ENCODE assay signal across 26 cellular contexts in genomic region chr9:28207657-28208056, GRCh38.
DNase-seq lines count a peak whose midpoint lies in the region; ATAC-seq and TF ChIP-seq lines count a peak whose summit lies in the region.
"Had no signal": no experiment of that assay in that cellular context is flagged by ENCODE, and none has a peak within 500 bp of the region (broad histone marks: within the 10 kb centered on the region; RNA-seq: fewer than 3 reads in every experiment).

No MANE protein-coding gene starts in this region.

- peak overlapping the region; percentile 61 for H3K27ac ChIP-seq in MM.1S (ENCODE audit: low read length)
- H3K27ac ChIP-seq in SK-N-MC, result no peak overlapping the region
- H3K27ac ChIP-seq in suprapubic skin, result no peak overlapping the region
- H3K27ac ChIP-seq: heart left ventricle, left ventricle myocardium inferior, tibial nerve had no signal

- ATAC-seq in GM18870 (IDR thresholded peaks at IDR 0.05; ENCODE audit: unreplicated experiment), result peak; percentile 74
- peak; percentile 71 for ATAC-seq in HG02623 (IDR thresholded peaks at IDR 0.05; ENCODE audit: unreplicated experiment)
- ATAC-seq: activated CD8-positive, alpha-beta T cell treated with anti-CD3 and anti-CD28 coated beads, Interleukin-2, amount 10 ng/mL, durations not matched to agents 7 days and 5 days; activated T-helper 17 cell treated with anti-CD3 and anti-CD28 coated beads, Interleukin-2, amount 50 U/mL, for 72 hours; HCT116; heart left ventricle had no signal

- H3K4me2 ChIP-seq in MM.1S (ENCODE audit: low read depth, low read length), result peak overlapping the region; percentile 55

- peaks cover 13% of the 10 kb centered on the region for H3F3A ChIP-seq in MM.1S (ENCODE audit: insufficient read depth, low read length)

- H3K4me1 ChIP-seq in MM.1S (ENCODE audit: low read length) (peaks cover 45% of the 10 kb centered on the region), suprapubic skin (no peaks in the 10 kb centered on the region)
- H3K4me1 ChIP-seq: left ventricle myocardium inferior, tibial nerve had no signal

- H3K79me2 ChIP-seq in MM.1S (ENCODE audit: low read length), result no peaks in the 10 kb centered on the region

- DNase-seq in MM.1S (peak; percentile 90), SK-N-MC (ENCODE audit: low read depth, low spot score) (no peak), suprapubic skin (ENCODE audit: low spot score in 2 of 2) (no peak), H4 (ENCODE audit: low spot score) (no peak), GF-D8 (lab: John Stamatoyannopoulos, UW) (no peak), NCI-H1930 (lab: John Stamatoyannopoulos, UW) (no peak)
- DNase-seq: activated CD4-positive, alpha-beta T cell treated with anti-CD3 and anti-CD28 coated beads for 1 hour; activated CD8-positive, alpha-beta T cell treated with anti-CD3 and anti-CD28 coated beads, Interleukin-2, amount 10 ng/mL, durations not matched to agents 7 days and 5 days; amniotic stem cell; CD8-positive, alpha-beta memory T cell; cerebellar nuclear complex; dermis blood vessel endothelial cell; endodermal cell; foreskin fibroblast; heart left ventricle; left ventricle myocardium inferior; mesendoderm; NCI-H2029; NCI-H526; Right ventricle myocardium superior; stimulated activated CD4-positive, alpha-beta T cell treated with anti-CD3 and anti-CD28 coated beads, Interleukin-4, amount 100 ng/mL, for 4 hours had no signal

- no peak overlapping the region; the same call in 1 of the 2 replicates for H2AFZ ChIP-seq in MM.1S (ENCODE audit: low read length)

- no peaks in the 10 kb centered on the region for H3K9me2 ChIP-seq in MM.1S (replicated peaks; ENCODE audit: insufficient read depth, low read length)

- no peak overlapping the region; the same call in 1 of the 2 replicates for H3K4me3 ChIP-seq in MM.1S (ENCODE audit: low read length)
- peak overlapping the region; percentile 36 for H3K4me3 ChIP-seq in SK-N-MC
- H3K4me3 ChIP-seq in suprapubic skin, result no peak overlapping the region
- H3K4me3 ChIP-seq: heart left ventricle, left ventricle myocardium inferior, tibial nerve had no signal

- H4K20me1 ChIP-seq in MM.1S (ENCODE audit: insufficient read depth, low read length), result no peaks in the 10 kb centered on the region

- no peaks in the 10 kb centered on the region for H3K36me3 ChIP-seq in MM.1S (replicated peaks; ENCODE audit: insufficient read depth, low read length)
- no peaks in the 10 kb centered on the region for H3K36me3 ChIP-seq in SK-N-MC (ENCODE audit: insufficient read depth, low read length)
- H3K36me3 ChIP-seq in suprapubic skin, result no peaks in the 10 kb centered on the region
- H3K36me3 ChIP-seq: heart left ventricle, left ventricle myocardium inferior, tibial nerve had no signal

- H3K9ac ChIP-seq in MM.1S (ENCODE audit: low read length), result peak overlapping the region; percentile 13; the same call in 1 of the 2 replicates
- H3K9ac ChIP-seq in SK-N-MC (ENCODE audit: insufficient read length), result no peak overlapping the region

- TF ChIP-seq CTCF in MM.1S (IDR thresholded peaks at IDR 0.05; ENCODE audit: low read length) (no peak), suprapubic skin (IDR thresholded peaks at IDR 0.05) (no peak)

- H3K9me3 ChIP-seq in MM.1S (replicated peaks; ENCODE audit: insufficient read depth, low read length) (no peaks in the 10 kb centered on the region), SK-N-MC (ENCODE audit: low read depth, low read length) (no peaks in the 10 kb centered on the region), suprapubic skin (no peaks in the 10 kb centered on the region)
- H3K9me3 ChIP-seq: left ventricle myocardium inferior, tibial nerve had no signal

- no peak for TF ChIP-seq POLR2A in suprapubic skin (IDR thresholded peaks at IDR 0.05)

- H3K27me3 ChIP-seq in MM.1S (replicated peaks; ENCODE audit: insufficient read depth, low read length), result no peaks in the 10 kb centered on the region
- no peaks in the 10 kb centered on the region for H3K27me3 ChIP-seq in suprapubic skin
- H3K27me3 ChIP-seq: heart left ventricle, tibial nerve had no signal

- 11% methylated on average over 1 of the region's 1 CpG for WGBS in suprapubic skin

- TF ChIP-seq EP300 in suprapubic skin (IDR thresholded peaks at IDR 0.05), result no peak
